26 cellular contexts compared by ENCODE assay signal in the genomic region with DNA sequence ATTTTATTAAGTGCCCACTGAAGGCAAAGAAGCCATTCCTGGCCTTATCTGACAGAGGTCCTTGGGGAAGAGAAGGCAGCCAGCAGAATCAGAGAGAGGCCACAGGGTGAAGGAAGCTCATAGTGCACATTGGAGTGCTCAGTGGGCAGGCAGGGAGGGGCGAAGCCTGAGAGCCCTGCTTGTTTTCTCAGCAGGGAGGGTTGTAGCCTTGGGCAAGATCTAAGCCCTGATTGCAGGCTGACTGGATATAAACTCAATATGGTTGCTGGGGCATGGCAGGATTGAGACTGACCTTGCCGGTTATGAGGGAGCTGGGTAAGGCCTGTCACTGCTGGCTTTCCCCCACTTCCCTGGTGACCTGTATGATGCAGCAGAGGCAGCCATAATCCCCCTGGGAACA. TPM values are rescaled to one million over a fixed set of nuclear protein-coding genes. Genes with fewer than 3 reads are reported as not detected.
DNase-seq lines count a peak whose midpoint lies in the region; ATAC-seq, FAIRE-seq and TF ChIP-seq lines count a peak whose summit lies in the region.
"Had no signal": no experiment of that assay in that cellular context is flagged by ENCODE, and none has a peak within 500 bp of the region (broad histone marks: within the 10 kb centered on the region; RNA-seq: fewer than 3 reads in every experiment).

No MANE protein-coding gene starts in this region.

- H3K4me2 ChIP-seq in SK-N-SH = no peak overlapping the region
- H3K4me2 ChIP-seq: BLaER1 had no signal

- H3F3A ChIP-seq in SK-N-SH (replicated peaks; ENCODE audit: insufficient read depth) = no peaks in the 10 kb centered on the region

- H3K79me2 ChIP-seq in SK-N-SH (ENCODE audit: insufficient read depth) = no peaks in the 10 kb centered on the region

- peak; percentile 28 for FAIRE-seq in bronchial epithelial cell (lab: Jason Lieb, UNC)
- FAIRE-seq: D721Med, GM12891, GM18507, H54 had no signal

- no peaks in the 10 kb centered on the region for H3K4me1 ChIP-seq in SK-N-SH (ENCODE audit: control insufficient read depth in 1 of 2, insufficient read depth in 2 of 2, low read depth in 1 of 2, low read length in 1 of 2)
- H3K4me1 ChIP-seq: BLaER1, Caco-2, HAP-1 had no signal

- H3K27ac ChIP-seq in SK-N-SH (ENCODE audit: low read depth in 2 of 2, low read length in 1 of 2) = no peak overlapping the region
- H3K27ac ChIP-seq: BLaER1, C4-2B had no signal

- no peaks in the 10 kb centered on the region for H4K20me1 ChIP-seq in SK-N-SH (ENCODE audit: insufficient read depth)
- H4K20me1 ChIP-seq: BLaER1 had no signal

- CTCF ChIA-PET in SK-N-SH (lab: Yijun Ruan, JAX) = interaction anchor here (1.4 to 6.4 kb wide), 3 partner anchors 8 to 159 kb away, joined by 5 to 48 read pairs (median 13); a partner anchor contains a TSS

- no peak for TF ChIP-seq RAD21 in SK-N-SH (IDR thresholded peaks at IDR 0.05; ENCODE audit: low read length)

- no peaks in the 10 kb centered on the region for H3K27me3 ChIP-seq in SK-N-SH (ENCODE audit: insufficient read depth)
- H3K27me3 ChIP-seq in bronchial epithelial cell (ENCODE audit: control insufficient read depth, insufficient read depth, low read length) = no peaks in the 10 kb centered on the region
- H3K27me3 ChIP-seq: BLaER1 had no signal

- no peak overlapping the region for H2AFZ ChIP-seq in SK-N-SH (ENCODE audit: low read depth)

- H3K9me3 ChIP-seq in SK-N-SH (no peaks in the 10 kb centered on the region), T-helper 17 cell (ENCODE audit: control insufficient read depth, low read length, poor library complexity, severe bottlenecking) (no peaks in the 10 kb centered on the region)
- H3K9me3 ChIP-seq: HAP-1 had no signal

- no peak overlapping the region for H3K27ac Mint-ChIP-seq in T-helper 17 cell
- H3K27ac Mint-ChIP-seq: CD4-positive, CD25-positive, alpha-beta regulatory T cell; CD8-positive, alpha-beta T cell; HFFc6 had no signal

- no peak for TF ChIP-seq EP300 in SK-N-SH (IDR thresholded peaks at IDR 0.05; ENCODE audit: borderline replicate concordance in 1 of 2, low read depth in 1 of 2, low read length in 1 of 2)

- no peaks in the 10 kb centered on the region for H3K36me3 ChIP-seq in SK-N-SH (replicated peaks in 1 of 2; ENCODE audit: control insufficient read depth in 1 of 2, insufficient read depth in 2 of 2, low read length in 1 of 2)
- no peaks in the 10 kb centered on the region for H3K36me3 ChIP-seq in bronchial epithelial cell (ENCODE audit: control insufficient read depth, insufficient read depth, low read length)
- H3K36me3 ChIP-seq: BLaER1, HAP-1 had no signal

- H3K9me2 ChIP-seq in SK-N-SH = no peaks in the 10 kb centered on the region

- DNase-seq in SK-N-SH (peak; percentile 12), NCI-H69 (lab: John Stamatoyannopoulos, UW) (peak; percentile 39), bronchial epithelial cell (ENCODE audit: low read depth) (no peak), NCI-H1436 (lab: John Stamatoyannopoulos, UW) (no peak), NCI-H774 (lab: John Stamatoyannopoulos, UW) (no peak), T-helper 17 cell (no peak)
- DNase-seq: Caco-2; CD4-positive, CD25-positive, alpha-beta regulatory T cell; CD8-positive, alpha-beta T cell; DMS 273 treated with DMSO at 0.1 percent for 48 hours; DMS79; EL; GF-D8; GOT3; HFFc6 had no signal

- no peak overlapping the region for H3K4me3 ChIP-seq in SK-N-SH (ENCODE audit: low read depth in 2 of 2, low read length in 1 of 2)
- no peak overlapping the region for H3K4me3 ChIP-seq in bronchial epithelial cell (ENCODE audit: low read depth, low read length)
- H3K4me3 ChIP-seq: BLaER1, HAP-1 had no signal

- no peaks in the 10 kb centered on the region for H3K4me1 Mint-ChIP-seq in T-helper 17 cell
- H3K4me1 Mint-ChIP-seq: CD4-positive, CD25-positive, alpha-beta regulatory T cell had no signal

- no peak for ATAC-seq in SK-N-SH treated with all-trans-retinoic acid at 6 μM for 48 hours
- ATAC-seq in T-helper 17 cell = no peak
- ATAC-seq: CD8-positive, alpha-beta T cell had no signal

- H3K36me3 Mint-ChIP-seq in T-helper 17 cell (ENCODE audit: low read depth) = no peaks in the 10 kb centered on the region
- H3K36me3 Mint-ChIP-seq: CD4-positive, CD25-positive, alpha-beta regulatory T cell; CD8-positive, alpha-beta T cell had no signal

- POLR2A ChIA-PET in SK-N-SH (lab: Yijun Ruan, JAX) = no interaction called here

- H3K4me3 Mint-ChIP-seq in T-helper 17 cell = no peak overlapping the region
- H3K4me3 Mint-ChIP-seq: CD4-positive, CD25-positive, alpha-beta regulatory T cell; CD8-positive, alpha-beta T cell; HFFc6 had no signal

- WGBS in SK-N-SH (ENCODE audit: low lambda C conversion rate) = 21% methylated on average over 1 of the region's 2 CpGs

- TF ChIP-seq CTCF in SK-N-SH (IDR thresholded peaks at IDR 0.05) (no peak), bronchial epithelial cell (IDR thresholded peaks at IDR 0.05; ENCODE audit: insufficient read depth, low read length, severe bottlenecking) (no peak)

- no peak overlapping the region for H3K9ac ChIP-seq in SK-N-SH
- H3K9ac ChIP-seq: BLaER1 had no signal

- peaks cover 48% of the 10 kb centered on the region for H3K27me3 Mint-ChIP-seq in T-helper 17 cell

TF ChIP-seq in SK-N-SH, 30 proteins besides CTCF, POLR2A, EP300 and RAD21 (continues in another document):
- TF ChIP-seq TEAD4 (IDR thresholded peaks at IDR 0.05; ENCODE audit: borderline replicate concordance, insufficient read depth) (no peak), MEF2A (IDR thresholded peaks at IDR 0.05; ENCODE audit: borderline replicate concordance, low read depth) (no peak), EZH2phosphoT487 (IDR thresholded peaks at IDR 0.05; ENCODE audit: borderline replicate concordance, low read depth) (no peak), TCF12 (IDR thresholded peaks at IDR 0.05) (no peak)
- TF ChIP-seq, protein P1, sequence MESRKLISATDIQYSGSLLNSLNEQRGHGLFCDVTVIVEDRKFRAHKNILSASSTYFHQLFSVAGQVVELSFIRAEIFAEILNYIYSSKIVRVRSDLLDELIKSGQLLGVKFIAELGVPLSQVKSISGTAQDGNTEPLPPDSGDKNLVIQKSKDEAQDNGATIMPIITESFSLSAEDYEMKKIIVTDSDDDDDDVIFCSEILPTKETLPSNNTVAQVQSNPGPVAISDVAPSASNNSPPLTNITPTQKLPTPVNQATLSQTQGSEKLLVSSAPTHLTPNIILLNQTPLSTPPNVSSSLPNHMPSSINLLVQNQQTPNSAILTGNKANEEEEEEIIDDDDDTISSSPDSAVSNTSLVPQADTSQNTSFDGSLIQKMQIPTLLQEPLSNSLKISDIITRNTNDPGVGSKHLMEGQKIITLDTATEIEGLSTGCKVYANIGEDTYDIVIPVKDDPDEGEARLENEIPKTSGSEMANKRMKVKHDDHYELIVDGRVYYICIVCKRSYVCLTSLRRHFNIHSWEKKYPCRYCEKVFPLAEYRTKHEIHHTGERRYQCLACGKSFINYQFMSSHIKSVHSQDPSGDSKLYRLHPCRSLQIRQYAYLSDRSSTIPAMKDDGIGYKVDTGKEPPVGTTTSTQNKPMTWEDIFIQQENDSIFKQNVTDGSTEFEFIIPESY (IDR thresholded peaks at IDR 0.05; ENCODE audit: borderline replicate concordance, low read depth) = no peak
- TF ChIP-seq, protein P2, sequence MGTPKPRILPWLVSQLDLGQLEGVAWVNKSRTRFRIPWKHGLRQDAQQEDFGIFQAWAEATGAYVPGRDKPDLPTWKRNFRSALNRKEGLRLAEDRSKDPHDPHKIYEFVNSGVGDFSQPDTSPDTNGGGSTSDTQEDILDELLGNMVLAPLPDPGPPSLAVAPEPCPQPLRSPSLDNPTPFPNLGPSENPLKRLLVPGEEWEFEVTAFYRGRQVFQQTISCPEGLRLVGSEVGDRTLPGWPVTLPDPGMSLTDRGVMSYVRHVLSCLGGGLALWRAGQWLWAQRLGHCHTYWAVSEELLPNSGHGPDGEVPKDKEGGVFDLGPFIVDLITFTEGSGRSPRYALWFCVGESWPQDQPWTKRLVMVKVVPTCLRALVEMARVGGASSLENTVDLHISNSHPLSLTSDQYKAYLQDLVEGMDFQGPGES (IDR thresholded peaks at IDR 0.05; ENCODE audit: low read depth, low read length) = no peak

TF ChIP-seq in SK-N-SH treated with all-trans-retinoic acid at 6 μM for 48 hours, 23 proteins besides CTCF, POLR2A, EP300 and RAD21:
- TF ChIP-seq TCF4 (CRISPR knock-in tag; IDR thresholded peaks at IDR 0.05; ENCODE audit: borderline replicate concordance) = no peak
- TF ChIP-seq GLIS3 (CRISPR knock-in tag; IDR thresholded peaks at IDR 0.05) = no peak
- TF ChIP-seq, protein P3, sequence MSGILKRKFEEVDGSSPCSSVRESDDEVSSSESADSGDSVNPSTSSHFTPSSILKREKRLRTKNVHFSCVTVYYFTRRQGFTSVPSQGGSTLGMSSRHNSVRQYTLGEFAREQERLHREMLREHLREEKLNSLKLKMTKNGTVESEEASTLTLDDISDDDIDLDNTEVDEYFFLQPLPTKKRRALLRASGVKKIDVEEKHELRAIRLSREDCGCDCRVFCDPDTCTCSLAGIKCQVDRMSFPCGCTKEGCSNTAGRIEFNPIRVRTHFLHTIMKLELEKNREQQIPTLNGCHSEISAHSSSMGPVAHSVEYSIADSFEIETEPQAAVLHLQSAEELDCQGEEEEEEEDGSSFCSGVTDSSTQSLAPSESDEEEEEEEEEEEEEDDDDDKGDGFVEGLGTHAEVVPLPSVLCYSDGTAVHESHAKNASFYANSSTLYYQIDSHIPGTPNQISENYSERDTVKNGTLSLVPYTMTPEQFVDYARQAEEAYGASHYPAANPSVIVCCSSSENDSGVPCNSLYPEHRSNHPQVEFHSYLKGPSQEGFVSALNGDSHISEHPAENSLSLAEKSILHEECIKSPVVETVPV (CRISPR knock-in tag; IDR thresholded peaks at IDR 0.05) = no peak
- TF ChIP-seq ESRRG (CRISPR knock-in tag; IDR thresholded peaks at IDR 0.05) = no peak
- TF ChIP-seq ZC3H10 (CRISPR knock-in tag; IDR thresholded peaks at IDR 0.05) = no peak
- TF ChIP-seq ZNF70 (CRISPR knock-in tag; IDR thresholded peaks at IDR 0.05) = no peak
TF ChIP-seq in SK-N-SH treated with all-trans-retinoic acid at 6 μM for 48 hours: peak in this region for 0.

RNA-seq across cellular contexts. Expression of a gene that starts 7.5 kb away (rescaled TPM):
- 0.07 and 0.08 TPM in 2 replicates for polyA plus RNA-seq in SK-N-SH (2012; rRNA removed)
- polyA plus RNA-seq in SK-N-SH (2012; cell fraction: cytosol; rRNA removed) = 0.08 and 0.13 TPM in 2 replicates
- polyA plus RNA-seq in SK-N-SH (2012; cell fraction: nucleus; rRNA removed) = 0.15 and 0.27 TPM in 2 replicates
- total RNA-seq in bronchial epithelial cell (0.13 and 1.1 TPM in 2 replicates), T-helper 17 cell (1 to 10 TPM in 1 of 2 donors, not detected in 1; 1.6 TPM)
- total RNA-seq: A172; A673; CD4-positive, CD25-positive, alpha-beta regulatory T cell; G401; HFFc6 had no signal
- polyA plus RNA-seq: CD4-positive, CD25-positive, alpha-beta regulatory T cell had no signal

Comparison
In these comparisons a context has a peak if more than half of its experiments do, and no peak if none do; other contexts are left out.
1. DNase-seq: peak in SK-N-SH (single experiment) and NCI-H69 (single experiment); none in bronchial epithelial cell (single experiment), NCI-H1436 (single experiment), NCI-H774 (single experiment) and T-helper 17 cell (0 of 3).